In the genomic region with DNA sequence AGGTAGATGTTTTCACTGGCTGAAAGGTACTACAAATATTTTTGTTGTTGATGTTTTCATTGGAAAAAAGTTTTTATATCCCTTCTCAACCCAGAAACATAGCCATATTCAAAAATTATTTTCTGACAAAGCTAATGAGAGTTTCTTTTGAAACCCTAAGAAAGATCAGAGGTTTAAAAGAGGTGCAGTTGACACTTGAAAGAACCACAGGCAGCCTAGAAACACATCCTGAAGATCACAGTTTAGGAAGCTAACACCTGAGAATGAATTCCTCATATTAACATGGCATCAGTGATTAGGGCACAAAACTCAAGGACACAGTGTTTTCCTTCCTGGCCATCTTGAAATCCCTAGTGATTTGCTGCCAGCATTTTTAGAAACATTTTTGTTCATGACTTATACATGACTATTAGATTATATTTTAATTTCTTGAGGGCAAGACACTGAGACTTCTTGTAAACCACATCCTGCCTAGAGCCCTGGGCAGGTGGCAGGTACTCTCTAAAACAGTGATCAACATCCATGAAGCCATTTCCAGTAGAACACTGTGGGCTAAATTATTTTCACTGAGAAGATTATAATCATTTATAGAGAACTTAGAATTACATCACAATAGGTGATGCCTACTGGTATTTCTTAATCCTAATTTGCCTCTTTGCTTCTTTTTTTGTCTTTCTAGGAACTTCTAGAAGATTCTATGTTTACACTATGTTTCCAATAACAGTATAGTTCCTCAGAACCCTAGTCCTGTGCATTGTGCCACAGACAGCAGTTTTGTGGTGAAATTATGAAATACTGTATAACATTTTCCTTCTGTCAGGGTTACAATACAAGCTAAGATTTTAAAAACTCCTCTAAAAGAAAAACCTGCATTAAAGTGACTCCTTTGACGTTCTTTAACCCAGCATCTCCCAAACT, we compare ENCODE assay signal across 9 cellular contexts.
DNase-seq lines count a peak whose midpoint lies in the region; ATAC-seq, FAIRE-seq and TF ChIP-seq lines count a peak whose summit lies in the region.
"Had no signal": no experiment of that assay in that cellular context is flagged by ENCODE, and none has a peak within 500 bp of the region (broad histone marks: within the 10 kb centered on the region; RNA-seq: fewer than 3 reads in every experiment).

No MANE protein-coding gene starts in this region.

- H3K27me3 ChIP-seq in esophagus muscularis mucosa, result no peaks in the 10 kb centered on the region

- no peak overlapping the region for H3K27ac ChIP-seq in esophagus muscularis mucosa (replicated peaks in 1 of 4)
- H3K27ac ChIP-seq in kidney (ENCODE audit: low read depth in 2 of 2, low read length in 2 of 2), result no peak overlapping the region

- peak; percentile 10 for DNase-seq in activated T-cell treated with anti-CD3 and anti-CD28 coated beads for 1 hour (ENCODE audit: low read depth)
- DNase-seq in activated T-cell treated with anti-CD3 and anti-CD28 coated beads, Interleukin-2, amount 50 U/mL, for 48 hours, result no peak
- DNase-seq in T-helper 22 cell (ENCODE audit: low read depth), result peak; percentile 19
- peak; percentile 1 for DNase-seq in stimulated activated naive CD4-positive, alpha-beta T cell treated with Interleukin-2 at 50 U/mL for 16 hours (lab: John Stamatoyannopoulos, UW)
- DNase-seq in esophagus muscularis mucosa (ENCODE audit: extremely low spot score), result no peak
- DNase-seq in GM10248 (ENCODE audit: extremely low spot score), result no peak
- DNase-seq in kidney, result no peak
- DNase-seq: NCI-H2227 treated with DMSO at 0.1 percent for 48 hours had no signal

- no peaks in the 10 kb centered on the region for H3K9me3 ChIP-seq in esophagus muscularis mucosa
- H3K9me3 ChIP-seq in kidney (ENCODE audit: control insufficient read depth in 1 of 2, low read length in 2 of 2), result no peaks in the 10 kb centered on the region

- CTCF ChIA-PET in GM10248 (lab: Yijun Ruan, JAX), result interaction anchor here (2.6 kb wide), 1 partner anchor 9 kb away, joined by 9 read pairs; no protein-coding TSS in a partner anchor

- POLR2A ChIA-PET in GM10248 (lab: Yijun Ruan, JAX), result no interaction called here

- H3K4me3 ChIP-seq in esophagus muscularis mucosa, result no peak overlapping the region
- no peak overlapping the region for H3K4me3 ChIP-seq in kidney (ENCODE audit: low read length in 2 of 2)

- peak; percentile 74 for ATAC-seq in HG03060 (IDR thresholded peaks at IDR 0.05; ENCODE audit: low read depth, unreplicated experiment)

- FAIRE-seq in kidney (lab: Jason Lieb, UNC), result no peak

- H3K9ac ChIP-seq in kidney (ENCODE audit: low read length in 2 of 2), result no peak overlapping the region

- peaks cover 0 to 36% (median 20%) of the 10 kb centered on the region in 4 donors for H3K36me3 ChIP-seq in esophagus muscularis mucosa
- peaks cover 0 to 2% of the 10 kb centered on the region in 2 donors for H3K36me3 ChIP-seq in kidney (ENCODE audit: control insufficient read depth in 1 of 2, insufficient read depth in 2 of 2, low read length in 2 of 2)

- H3K4me1 ChIP-seq in esophagus muscularis mucosa (no peaks in the 10 kb centered on the region), kidney (ENCODE audit: control insufficient read depth in 1 of 2, insufficient read depth in 1 of 2, low read depth in 1 of 2, low read length in 2 of 2) (peaks cover 0 to 6% of the 10 kb centered on the region in 2 donors)

- 93% methylated on average over 1 of the region's 1 CpG for WGBS in esophagus muscularis mucosa

- no peak for TF ChIP-seq EP300 in esophagus muscularis mucosa (IDR thresholded peaks at IDR 0.05)

- no peak for TF ChIP-seq CTCF in esophagus muscularis mucosa (IDR thresholded peaks at IDR 0.05)
- no peak for TF ChIP-seq CTCF in GM10248 (IDR thresholded peaks at IDR 0.05; ENCODE audit: control extremely low read depth, extremely low read depth, low read depth, missing control alignments)
- no peak for TF ChIP-seq CTCF in kidney (IDR thresholded peaks at IDR 0.05; ENCODE audit: borderline replicate concordance, extremely low read depth, insufficient read depth)

- intact Hi-C loops in esophagus muscularis mucosa (cut with DNase I), result no loop called here
- intact Hi-C loops in kidney (cut with DNase I), result no loop called here

- TF ChIP-seq POLR2A in esophagus muscularis mucosa (IDR thresholded peaks at IDR 0.05; ENCODE audit: low read depth), result no peak

Comparison
In these comparisons a context has a peak if more than half of its experiments do, and no peak if none do; other contexts are left out.
1. DNase-seq: peak in activated T-cell treated with anti-CD3 and anti-CD28 coated beads for 1 hour (single experiment), T-helper 22 cell (single experiment) and stimulated activated naive CD4-positive, alpha-beta T cell treated with Interleukin-2 at 50 U/mL for 16 hours (single experiment); none in activated T-cell treated with anti-CD3 and anti-CD28 coated beads, Interleukin-2, amount 50 U/mL, for 48 hours (0 of 2), esophagus muscularis mucosa (single experiment), GM10248 (single experiment) and kidney (single experiment).